In the genomic region with DNA sequence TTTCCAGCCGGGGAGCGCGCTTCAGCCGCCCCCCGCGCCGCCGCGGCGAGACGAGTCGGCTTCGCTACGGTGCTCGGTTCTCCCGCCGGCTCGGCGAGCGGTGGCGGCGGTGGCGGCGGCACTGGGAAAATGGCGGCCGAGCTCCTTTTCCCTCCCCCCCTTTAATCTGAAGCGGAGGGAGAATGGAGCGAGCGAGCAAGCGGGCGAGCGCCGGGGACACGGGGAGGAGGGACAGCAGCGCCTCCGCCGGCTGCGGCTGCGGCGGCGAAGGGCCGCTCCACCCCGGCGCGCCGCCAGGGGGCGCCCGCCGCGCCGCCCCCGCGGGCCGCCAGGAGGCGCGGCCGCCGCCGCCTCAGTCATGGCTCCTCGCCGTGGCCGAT, we compare ENCODE assay signal across 7 cellular contexts. TPM values are rescaled to one million over a fixed set of nuclear protein-coding genes. Genes with fewer than 3 reads are reported as not detected.
DNase-seq lines count a peak whose midpoint lies in the region; ATAC-seq, FAIRE-seq and TF ChIP-seq lines count a peak whose summit lies in the region.

A gene with protein sequence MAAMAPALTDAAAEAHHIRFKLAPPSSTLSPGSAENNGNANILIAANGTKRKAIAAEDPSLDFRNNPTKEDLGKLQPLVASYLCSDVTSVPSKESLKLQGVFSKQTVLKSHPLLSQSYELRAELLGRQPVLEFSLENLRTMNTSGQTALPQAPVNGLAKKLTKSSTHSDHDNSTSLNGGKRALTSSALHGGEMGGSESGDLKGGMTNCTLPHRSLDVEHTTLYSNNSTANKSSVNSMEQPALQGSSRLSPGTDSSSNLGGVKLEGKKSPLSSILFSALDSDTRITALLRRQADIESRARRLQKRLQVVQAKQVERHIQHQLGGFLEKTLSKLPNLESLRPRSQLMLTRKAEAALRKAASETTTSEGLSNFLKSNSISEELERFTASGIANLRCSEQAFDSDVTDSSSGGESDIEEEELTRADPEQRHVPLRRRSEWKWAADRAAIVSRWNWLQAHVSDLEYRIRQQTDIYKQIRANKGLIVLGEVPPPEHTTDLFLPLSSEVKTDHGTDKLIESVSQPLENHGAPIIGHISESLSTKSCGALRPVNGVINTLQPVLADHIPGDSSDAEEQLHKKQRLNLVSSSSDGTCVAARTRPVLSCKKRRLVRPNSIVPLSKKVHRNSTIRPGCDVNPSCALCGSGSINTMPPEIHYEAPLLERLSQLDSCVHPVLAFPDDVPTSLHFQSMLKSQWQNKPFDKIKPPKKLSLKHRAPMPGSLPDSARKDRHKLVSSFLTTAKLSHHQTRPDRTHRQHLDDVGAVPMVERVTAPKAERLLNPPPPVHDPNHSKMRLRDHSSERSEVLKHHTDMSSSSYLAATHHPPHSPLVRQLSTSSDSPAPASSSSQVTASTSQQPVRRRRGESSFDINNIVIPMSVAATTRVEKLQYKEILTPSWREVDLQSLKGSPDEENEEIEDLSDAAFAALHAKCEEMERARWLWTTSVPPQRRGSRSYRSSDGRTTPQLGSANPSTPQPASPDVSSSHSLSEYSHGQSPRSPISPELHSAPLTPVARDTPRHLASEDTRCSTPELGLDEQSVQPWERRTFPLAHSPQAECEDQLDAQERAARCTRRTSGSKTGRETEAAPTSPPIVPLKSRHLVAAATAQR (N-terminal part only) (minus strand): TSS at position 184 of the 380 bp plus-strand sequence. CDS start 21,286 bp downstream, outside the sequence.

- H3K27me3 ChIP-seq in GM12878 (replicated peaks in 1 of 2; ENCODE audit: control insufficient read depth in 2 of 2, insufficient read depth in 2 of 2, low read length in 1 of 2) (no peaks in the 10 kb centered on the region), sigmoid colon (no peaks in the 10 kb centered on the region)

- TF ChIP-seq EP300 in GM12878 (IDR thresholded peaks at IDR 0.05; ENCODE audit: borderline replicate concordance in 1 of 2, control insufficient read depth in 1 of 2, low read depth in 2 of 2, low read length in 2 of 2) = peak in 1 of 2 experiments; percentile 33; a peak in 1 of 4 replicates
- TF ChIP-seq EP300 in sigmoid colon (IDR thresholded peaks at IDR 0.05) = no peak

- H3K27ac ChIP-seq in GM12878 (ENCODE audit: control insufficient read depth, insufficient read depth) = peak within 1 kb of the TSS; percentile 98
- H3K27ac ChIP-seq in sigmoid colon = peak within 1 kb of the TSS; percentile 100

- TF ChIP-seq CTCF in GM12878 (IDR thresholded peaks at IDR 0.05 in 2 of 3, conservative IDR thresholded peaks at IDR 0.05 in 1 of 3; ENCODE audit: control insufficient read depth in 2 of 3, extremely low read depth in 1 of 3, insufficient read depth in 1 of 3, low read depth in 3 of 3, low read length in 3 of 3) = peak in 2 of 3 experiments; percentile 51 to 72; a peak in 4 of 6 replicates
- peak in 1 of 4 experiments; percentile 26 for TF ChIP-seq CTCF in sigmoid colon (IDR thresholded peaks at IDR 0.05)

- POLR2A ChIA-PET in GM12878 (lab: Charles Lee) = interaction anchor here (0.7 to 2.1 kb wide), 11 partner anchors 8 to 92 kb away, joined by 3 to 11 read pairs (median 4); no protein-coding TSS in a partner anchor

- no TSS peak for BruUV-seq in GM12878 (replicated peaks; lab: Mats Ljungman, UMichigan)

- intact Hi-C loops in GM12878 (cut with micrococcal nuclease; ENCODE audit: unreplicated experiment) (loop anchor here (2.0 to 5.0 kb wide), 2 partner anchors 70 to 91 kb away; no protein-coding TSS in a partner anchor), sigmoid colon (cut with DNase I) (loop anchor here (1.0 to 10.0 kb wide), 3 partner anchors 72 to 149 kb away; no protein-coding TSS in a partner anchor)

- CTCF ChIA-PET in GM12878 (lab: Yijun Ruan, JAX) = interaction anchor here (0.6 to 3.2 kb wide), 26 partner anchors 10 to 611 kb away, joined by 3 to 39 read pairs (median 4); no protein-coding TSS in a partner anchor

- SMC1A ChIA-PET in GM12878 (lab: Charles Lee; ENCODE audit: uncharacterized antibody, unreplicated experiment) = interaction anchor here (1.0 to 2.3 kb wide), 12 partner anchors 12 to 172 kb away, joined by 3 to 20 read pairs (median 5); no protein-coding TSS in a partner anchor

- in situ Hi-C loops in GM12878 (cut with MboI) = no loop called here

- TF ChIP-seq POLR2A in GM12878 (IDR thresholded peaks at IDR 0.05; ENCODE audit: low read depth, low read length) (peak; percentile 82), sigmoid colon (IDR thresholded peaks at IDR 0.05) (no peak)

- no peaks in the 10 kb centered on the region; the same call in 2 of the 3 replicates for H3K9me3 ChIP-seq in GM12878 (replicated peaks; ENCODE audit: control insufficient read depth, insufficient read depth, low read length)
- no peaks in the 10 kb centered on the region for H3K9me3 ChIP-seq in sigmoid colon

- RAD21 ChIA-PET in GM12878 (lab: Charles Lee; ENCODE audit: unreplicated experiment) = interaction anchor here (0.6 to 2.7 kb wide), 20 partner anchors 9 to 618 kb away, joined by 3 to 16 read pairs (median 5); no protein-coding TSS in a partner anchor

- peak within 1 kb of the TSS; percentile 87 for H3K9ac ChIP-seq in GM12878 (ENCODE audit: control insufficient read depth, insufficient read depth, low read length)

- TF ChIP-seq RAD21 in GM12878 (IDR thresholded peaks at IDR 0.05; ENCODE audit: insufficient read depth, low read depth, low read length) = peak; percentile 45

- peak; percentile 25 to 75 for DNase-seq in NCI-H187 (lab: John Stamatoyannopoulos, UW)
- peak; percentile 85 for DNase-seq in T-helper 22 cell (ENCODE audit: low read depth)
- no peak for DNase-seq in GM12878 (ENCODE audit: low read depth, low spot score)
- peak; percentile 40 to 98 (median 83) for DNase-seq in hypothalamus (lab: John Stamatoyannopoulos, UW)
- peak; percentile 95 for DNase-seq in sigmoid colon

- H2AFZ ChIP-seq in GM12878 (ENCODE audit: control insufficient read depth, low read depth, low read length) = peak within 1 kb of the TSS; percentile 86

- ATAC-seq in GM18502 (IDR thresholded peaks at IDR 0.05; ENCODE audit: poor library complexity, unreplicated experiment) (peak; percentile 63), HG02885 (IDR thresholded peaks at IDR 0.05; ENCODE audit: poor library complexity, unreplicated experiment) (peak; percentile 72), GM12878 (peak; percentile 56)

- H4K20me1 ChIP-seq in GM12878 (ENCODE audit: control insufficient read depth, insufficient read depth) = no peaks in the 10 kb centered on the region

- no peaks in the 10 kb centered on the region; a peak in 1 of 4 replicates for H3K36me3 ChIP-seq in GM12878 (ENCODE audit: control insufficient read depth in 2 of 2, insufficient read depth in 2 of 2, low read length in 1 of 2)
- H3K36me3 ChIP-seq in sigmoid colon = peaks cover 0 to 4% (median 0%) of the 10 kb centered on the region in 4 donors

- peak within 1 kb of the TSS; percentile 100 for H3K4me2 ChIP-seq in GM12878 (ENCODE audit: control insufficient read depth, insufficient read depth)

- H3K79me2 ChIP-seq in GM12878 (ENCODE audit: control insufficient read depth, insufficient read depth, low read length) = peaks cover 87% of the 10 kb centered on the region

- peak within 1 kb of the TSS; percentile 87 for H3K4me3 ChIP-seq in GM12878
- peak within 1 kb of the TSS; percentile 93 to 100 (median 98) for H3K4me3 ChIP-seq in sigmoid colon

- WGBS in GM12878 (ENCODE audit: insufficient coverage, insufficient replicate concordance, low lambda C conversion rate, missing lambda C conversion rate) = 1% methylated on average over 62 of the region's 62 CpGs
- 0 to 1% methylated on average over 62 of the region's 62 CpGs for WGBS in sigmoid colon, 2 donors

- H3K4me1 ChIP-seq in GM12878 (ENCODE audit: control insufficient read depth, insufficient read depth, low read length) (peaks cover 32% of the 10 kb centered on the region), sigmoid colon (peaks cover 0 to 56% (median 44%) of the 10 kb centered on the region in 4 donors)

- no peak for FAIRE-seq in GM12878 (lab: Jason Lieb, UNC)

TF ChIP-seq in GM12878, 131 proteins besides CTCF, POLR2A, EP300 and RAD21 (continues in another document):
- TF ChIP-seq TCF3 (IDR thresholded peaks at IDR 0.05; ENCODE audit: borderline replicate concordance, insufficient read depth, low read depth, low read length) (no peak; the same call in 1 of the 2 replicates), MYB (IDR thresholded peaks at IDR 0.05; ENCODE audit: borderline replicate concordance, low read depth, low read length) (0 out of 2 replicates have a peak, but pooled peaks have one; percentile 60)

RNA-seq across cellular contexts. Expression of the gene that starts here (rescaled TPM):
- total RNA-seq in GM12878 (2013; cell fraction: nucleolus; rRNA removed) = 808 and 890 TPM in 2 replicates
- 38.1 and 41.9 TPM in 2 replicates for total RNA-seq in GM12878 (2014; rRNA removed)
- total RNA-seq in GM12878 (2014; rRNA removed; fragmentation: Illumina TruSeq; extraction: Trizol) = 55.1 and 58.9 TPM in 2 replicates
- total RNA-seq in GM12878 (2021) = 53.1 and 60.6 TPM in 2 replicates
- 19.3 TPM for polyA plus RNA-seq in GM12878 (2011; ENCODE audit: low read depth)
- 29.8 and 35.5 TPM in 2 replicates for polyA plus RNA-seq in GM12878 (2011; rRNA removed)
- polyA plus RNA-seq in GM12878 (2011; cell fraction: cytosol; rRNA removed) = 19.6 and 36.4 TPM in 2 replicates
- 91.2 and 109 TPM in 2 replicates for polyA plus RNA-seq in GM12878 (2011; cell fraction: nucleus; rRNA removed)
- 21.5 and 25.3 TPM in 2 replicates for polyA plus RNA-seq in GM12878 (2012)
- polyA plus RNA-seq in GM12878 (2014; fragmentation: Illumina TruSeq; extraction: Trizol) = 27.4 and 30.2 TPM in 2 replicates
- polyA plus RNA-seq in GM12878 (2014; fragmentation: Nextera tagmentation; extraction: Ambion mirVana) = 1 to 10 TPM; 4.7 to 8.8 TPM
- polyA plus RNA-seq in GM12878 (2014; rRNA removed) = 21.8 and 28.6 TPM in 2 replicates
- 10 to 100 TPM; 17.9 to 22.1 TPM for polyA plus RNA-seq in GM12878 (2016; fragmentation: Nextera tagmentation; extraction: Ambion mirVana)
- 165 and 213 TPM in 2 replicates for polyA minus RNA-seq in GM12878 (2011; rRNA and poly(A)+ RNA removed)
- 49.7 and 57.3 TPM in 2 replicates for polyA minus RNA-seq in GM12878 (2011; cell fraction: cytosol; rRNA and poly(A)+ RNA removed)
- 183 and 241 TPM in 2 replicates for polyA minus RNA-seq in GM12878 (2011; cell fraction: nucleus; rRNA and poly(A)+ RNA removed)
- total RNA-seq in sigmoid colon = 100 to 1,000 TPM in 1 of 4 donors, 10 to 100 TPM in 3; 70.7 to 130 (median 79.7) TPM
- polyA plus RNA-seq in sigmoid colon = 10 to 100 TPM in 2 of 3 donors, 1 to 10 TPM in 1; 9.7 to 25.0 (median 13.8) TPM
